In genomic region chr20:10780901-10781300, GRCh38 we compare ENCODE assay signal across 18 cellular contexts.
DNase-seq lines count a peak whose midpoint lies in the region; ATAC-seq and TF ChIP-seq lines count a peak whose summit lies in the region.
"Had no signal": no experiment of that assay in that cellular context is flagged by ENCODE, and none has a peak within 500 bp of the region (broad histone marks: within the 10 kb centered on the region; RNA-seq: fewer than 3 reads in every experiment).

No MANE protein-coding gene starts in this region.

- ATAC-seq in GM23338: no peak; the same call in 2 of the 3 replicates
- no peak for ATAC-seq in RWPE2 (ENCODE audit: low read depth)
- no peak for ATAC-seq in GM18909 (IDR thresholded peaks at IDR 0.05; ENCODE audit: poor library complexity, unreplicated experiment)
- no peak for ATAC-seq in HG02884 (IDR thresholded peaks at IDR 0.05; ENCODE audit: unreplicated experiment)
- ATAC-seq: HCT116 had no signal

- no peaks in the 10 kb centered on the region for H3F3A ChIP-seq in GM23338 (replicated peaks; ENCODE audit: low read depth)
- H3F3A ChIP-seq in neural progenitor cell (ENCODE audit: low read depth): no peaks in the 10 kb centered on the region

- no peak overlapping the region for H3K4me3 ChIP-seq in GM12865 (ENCODE audit: low read depth, low read length)
- no peak overlapping the region for H3K4me3 ChIP-seq in GM23338
- H3K4me3 ChIP-seq in RWPE2 (ENCODE audit: severe bottlenecking): no peak overlapping the region
- no peak overlapping the region for H3K4me3 ChIP-seq in neural progenitor cell
- H3K4me3 ChIP-seq: BLaER1 had no signal

- H4K20me1 ChIP-seq in GM23338 (replicated peaks; ENCODE audit: insufficient read depth) (no peaks in the 10 kb centered on the region), neural progenitor cell (ENCODE audit: low read depth) (no peaks in the 10 kb centered on the region)
- H4K20me1 ChIP-seq: BLaER1 had no signal

- no peak overlapping the region for H3K4me3 Mint-ChIP-seq in GM23338
- H3K4me3 Mint-ChIP-seq in neural progenitor cell: no peak overlapping the region
- H3K4me3 Mint-ChIP-seq: CD14-positive monocyte; CD4-positive, alpha-beta memory T cell; HFFc6 had no signal

- no peaks in the 10 kb centered on the region for H3K36me3 Mint-ChIP-seq in GM23338 (ENCODE audit: low read depth)
- H3K36me3 Mint-ChIP-seq in neural progenitor cell: no peaks in the 10 kb centered on the region
- H3K36me3 Mint-ChIP-seq: CD14-positive monocyte; CD4-positive, alpha-beta memory T cell had no signal

- peaks cover 40% of the 10 kb centered on the region for H3K4me1 Mint-ChIP-seq in GM23338
- peaks cover 12% of the 10 kb centered on the region for H3K4me1 Mint-ChIP-seq in neural progenitor cell
- H3K4me1 Mint-ChIP-seq: CD4-positive, alpha-beta memory T cell had no signal

- DNase-seq in GM12865 (ENCODE audit: low read depth): peak; percentile 20
- no peak for DNase-seq in GM23338 (ENCODE audit: low spot score)
- peak; percentile 52 for DNase-seq in RWPE2 (ENCODE audit: low spot score)
- no peak for DNase-seq in neural progenitor cell (ENCODE audit: low spot score)
- DNase-seq in NCI-H526 treated with DMSO at 0.1 percent for 48 hours (lab: John Stamatoyannopoulos, UW): no peak
- no peak for DNase-seq in GM19240 (ENCODE audit: insufficient read length, low spot score)
- DNase-seq: 8988T; CD4-positive, alpha-beta memory T cell; DMS153; DMS79; GOT3; H7; HFFc6 had no signal

- H3K27me3 ChIP-seq in GM23338 (ENCODE audit: insufficient read depth): no peaks in the 10 kb centered on the region
- no peaks in the 10 kb centered on the region for H3K27me3 ChIP-seq in RWPE2 (ENCODE audit: insufficient read depth, poor library complexity, severe bottlenecking)
- H3K27me3 ChIP-seq in neural progenitor cell: no peaks in the 10 kb centered on the region
- H3K27me3 ChIP-seq: BLaER1 had no signal

- no peak overlapping the region for H3K27ac Mint-ChIP-seq in GM23338
- H3K27ac Mint-ChIP-seq in neural progenitor cell: peak overlapping the region; percentile 27
- H3K27ac Mint-ChIP-seq: CD14-positive monocyte; CD4-positive, alpha-beta memory T cell; HFFc6 had no signal

- TF ChIP-seq CTCF in GM12865 (IDR thresholded peaks at IDR 0.05; ENCODE audit: insufficient read depth, low read depth, low read length, missing control alignments): no peak
- no peak for TF ChIP-seq CTCF in GM23338 (conservative IDR thresholded peaks at IDR 0.05; ENCODE audit: low read depth in 2 of 2)
- no peak for TF ChIP-seq CTCF in RWPE2 (IDR thresholded peaks at IDR 0.05; ENCODE audit: poor library complexity, severe bottlenecking)
- TF ChIP-seq CTCF in neural progenitor cell (IDR thresholded peaks at IDR 0.05): no peak

- H3K4me2 ChIP-seq in GM23338: 0 out of 2 replicates have a peak overlapping the region, but pooled peaks have one; percentile 39
- H3K4me2 ChIP-seq in neural progenitor cell: no peak overlapping the region
- H3K4me2 ChIP-seq: BLaER1 had no signal

- H3K4me1 ChIP-seq in GM23338 (ENCODE audit: insufficient read depth) (peaks cover 35% of the 10 kb centered on the region), RWPE2 (ENCODE audit: insufficient read depth, poor library complexity, severe bottlenecking) (peaks cover 6% of the 10 kb centered on the region), neural progenitor cell (peaks cover 3% of the 10 kb centered on the region)
- H3K4me1 ChIP-seq: BLaER1 had no signal

- no peaks in the 10 kb centered on the region for H3K36me3 ChIP-seq in GM23338 (ENCODE audit: insufficient read depth)
- H3K36me3 ChIP-seq in RWPE2 (ENCODE audit: low read depth): no peaks in the 10 kb centered on the region
- no peaks in the 10 kb centered on the region for H3K36me3 ChIP-seq in neural progenitor cell
- H3K36me3 ChIP-seq: BLaER1 had no signal

- H3K27me3 Mint-ChIP-seq in GM23338 (ENCODE audit: insufficient read depth, low read depth, poor library complexity): peaks cover 4% of the 10 kb centered on the region
- H3K27me3 Mint-ChIP-seq in neural progenitor cell (ENCODE audit: insufficient read depth, low read depth): peaks cover 3% of the 10 kb centered on the region

- H3K79me2 ChIP-seq in GM23338 (replicated peaks; ENCODE audit: insufficient read depth) (no peaks in the 10 kb centered on the region), neural progenitor cell (ENCODE audit: low read depth) (no peaks in the 10 kb centered on the region)

- H3K9me2 ChIP-seq in GM23338 (ENCODE audit: insufficient read depth): peaks cover 4% of the 10 kb centered on the region

- H2AFZ ChIP-seq in GM23338 (no peak overlapping the region), neural progenitor cell (replicated peaks) (no peak overlapping the region)

- H3K9me3 Mint-ChIP-seq in GM23338 (no peaks in the 10 kb centered on the region), neural progenitor cell (no peaks in the 10 kb centered on the region)
- H3K9me3 Mint-ChIP-seq: CD14-positive monocyte; CD4-positive, alpha-beta memory T cell; HFFc6 had no signal

- H3K27ac ChIP-seq in GM23338 (ENCODE audit: low read depth) (no peak overlapping the region), RWPE2 (ENCODE audit: poor library complexity, severe bottlenecking) (no peak overlapping the region), neural progenitor cell (no peak overlapping the region)
- H3K27ac ChIP-seq: BLaER1 had no signal

- no peaks in the 10 kb centered on the region for H3K9me3 ChIP-seq in RWPE2 (ENCODE audit: severe bottlenecking)
- no peaks in the 10 kb centered on the region for H3K9me3 ChIP-seq in neural progenitor cell (ENCODE audit: low read depth)
- H3K9me3 ChIP-seq: BLaER1 had no signal

- no peak overlapping the region for H3K9ac ChIP-seq in neural progenitor cell
- H3K9ac ChIP-seq: BLaER1 had no signal

TF ChIP-seq in GM23338, 12 proteins besides CTCF, POLR2A, EP300 and RAD21 (continues in another document):
- TF ChIP-seq REST (IDR thresholded peaks at IDR 0.05; ENCODE audit: unreplicated experiment) (no peak), JUNB (IDR thresholded peaks at IDR 0.05; ENCODE audit: unreplicated experiment) (no peak)

Comparison
In these comparisons a context has a peak if more than half of its experiments do, and no peak if none do; other contexts are left out.
1. DNase-seq: peak in GM12865 (single experiment) and RWPE2 (single experiment); none in GM23338 (single experiment), neural progenitor cell (single experiment), NCI-H526 treated with DMSO at 0.1 percent for 48 hours (single experiment) and GM19240 (single experiment).